In genomic region chr12:26870491-26871419, GRCh38 we compare ENCODE assay signal across 8 cellular contexts. TPM values are rescaled to one million over a fixed set of nuclear protein-coding genes. Genes with fewer than 3 reads are reported as not detected.
DNase-seq lines count a peak whose midpoint lies in the region; ATAC-seq lines count a peak whose summit lies in the region.

No MANE protein-coding gene starts in this region.

- DNase-seq in EL = peak; percentile 28
- peak; percentile 61 for DNase-seq in NCI-H1092 (lab: John Stamatoyannopoulos, UW)
- DNase-seq in amniotic epithelial cell (ENCODE audit: low read depth) = peak; percentile 98
- DNase-seq in mucosa of gallbladder (ENCODE audit: low spot score) = peak; percentile 18
- DNase-seq in NCI-H2227 (lab: John Stamatoyannopoulos, UW; ENCODE audit: unreplicated experiment) = no peak
- no peak for DNase-seq in occipital lobe (lab: John Stamatoyannopoulos, UW)
- DNase-seq in NCI-H1048 (lab: John Stamatoyannopoulos, UW) = no peak

- no peak for ATAC-seq in GM18909 (IDR thresholded peaks at IDR 0.05; ENCODE audit: poor library complexity, unreplicated experiment)

RNA-seq across cellular contexts. Expression of gene ITPR2, which starts 37.8 kb away (rescaled TPM):
- total RNA-seq in mucosa of gallbladder = 50.0 TPM
- 31.0 TPM for total RNA-seq in occipital lobe

Comparison
In these comparisons a context has a peak if more than half of its experiments do, and no peak if none do; other contexts are left out.
1. DNase-seq: peak in EL (single experiment), NCI-H1092 (single experiment), amniotic epithelial cell (single experiment) and mucosa of gallbladder (single experiment); none in NCI-H2227 (single experiment), occipital lobe (single experiment) and NCI-H1048 (single experiment).